2 cellular contexts compared by ENCODE assay signal in the genomic region with DNA sequence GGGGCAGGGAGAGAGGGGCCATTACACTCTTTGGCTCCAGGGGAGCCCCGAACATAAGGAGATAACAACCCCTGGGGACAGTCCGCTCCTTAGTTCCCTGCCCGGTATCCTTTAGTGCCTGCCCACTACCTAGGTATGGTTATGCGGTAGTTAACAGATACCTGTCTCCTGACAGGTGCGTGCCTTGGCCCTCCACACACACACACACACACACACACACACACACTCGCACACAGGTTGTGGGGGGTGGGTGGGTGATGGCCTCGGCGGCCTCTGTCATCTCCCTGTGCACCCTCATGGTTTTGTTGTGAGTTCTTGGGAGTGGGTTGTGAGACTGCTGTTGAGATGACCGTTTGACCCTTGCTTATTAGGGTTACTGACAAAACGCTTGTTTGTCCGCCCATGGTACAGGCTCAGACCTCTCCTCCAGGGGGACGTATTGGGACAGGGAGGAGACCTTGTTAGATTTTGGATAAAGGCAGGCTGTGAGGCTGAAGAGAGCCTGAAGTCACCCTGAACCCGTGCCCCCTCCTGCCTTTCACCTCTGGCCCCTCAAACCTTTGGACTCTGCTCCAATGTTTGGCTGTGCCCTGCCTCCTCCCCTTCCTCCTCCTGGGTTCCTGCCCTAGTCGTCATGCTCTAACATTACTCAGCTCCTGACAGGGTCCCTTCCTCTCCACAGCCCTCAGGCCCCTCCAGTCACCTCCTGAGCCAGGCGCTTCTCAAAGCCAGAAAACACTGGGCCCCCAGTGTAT.
TF ChIP-seq lines count a peak whose summit lies in the region.

No MANE protein-coding gene starts in this region.

TF ChIP-seq in K562, 482 proteins besides CTCF, POLR2A, EP300 and RAD21:
- TF ChIP-seq ETV5 (CRISPR knock-in tag; IDR thresholded peaks at IDR 0.05; ENCODE audit: low read depth) (0 out of 2 replicates have a peak, but pooled peaks have one; percentile 38), DPF2 (IDR thresholded peaks at IDR 0.05) (no peak), ZNF174 (CRISPR knock-in tag; IDR thresholded peaks at IDR 0.05) (no peak), ASH1L (IDR thresholded peaks at IDR 0.05; ENCODE audit: borderline replicate concordance, low read depth, partially characterized antibody) (no peak), CEBPG (CRISPR knock-in tag; IDR thresholded peaks at IDR 0.05) (0 out of 2 replicates have a peak, but pooled peaks have one; percentile 51), CEBPG (tag; conservative IDR thresholded peaks at IDR 0.05 in 1 of 2, IDR thresholded peaks at IDR 0.05 in 1 of 2) (no peak), TEAD1 (CRISPR knock-in tag; IDR thresholded peaks at IDR 0.05) (peak in 1 of 2 experiments; percentile 69; a peak in 1 of 4 replicates), MAX (CRISPR knock-in tag; IDR thresholded peaks at IDR 0.05) (peak; percentile 60; the same call in 1 of the 2 replicates), NR2C2 (CRISPR knock-in tag; IDR thresholded peaks at IDR 0.05) (no peak; the same call in 1 of the 2 replicates), NR2C2 (tag; IDR thresholded peaks at IDR 0.05) (peak; percentile 54; the same call in 1 of the 2 replicates), ZNF263 (CRISPR knock-in tag; IDR thresholded peaks at IDR 0.05; ENCODE audit: borderline replicate concordance) (peak; percentile 33; the same call in 1 of the 2 replicates), FOXA3 (CRISPR knock-in tag; conservative IDR thresholded peaks at IDR 0.05 in 1 of 2, IDR thresholded peaks at IDR 0.05 in 1 of 2) (peak in 1 of 2 experiments; percentile 42; a peak in 1 of 4 replicates), FOXP1 (CRISPR knock-in tag; IDR thresholded peaks at IDR 0.05) (0 out of 2 replicates have a peak, but pooled peaks have one; percentile 52), ZNF143 (CRISPR knock-in tag; IDR thresholded peaks at IDR 0.05) (peak; percentile 55; the same call in 1 of the 2 replicates), FOXM1 (IDR thresholded peaks at IDR 0.05; ENCODE audit: low read depth) (no peak), FOXM1 (CRISPR knock-in tag; IDR thresholded peaks at IDR 0.05; ENCODE audit: low read depth) (0 out of 2 replicates have a peak, but pooled peaks have one; percentile 35), SMAD3 (CRISPR knock-in tag; conservative IDR thresholded peaks at IDR 0.05) (no peak), ZNF282 (CRISPR knock-in tag; IDR thresholded peaks at IDR 0.05) (0 out of 2 replicates have a peak, but pooled peaks have one; percentile 24), KDM1A (IDR thresholded peaks at IDR 0.05) (no peak), KAT7 (CRISPR knock-in tag; IDR thresholded peaks at IDR 0.05; ENCODE audit: borderline replicate concordance) (0 out of 2 replicates have a peak, but pooled peaks have one; percentile 40), ZNF232 (CRISPR knock-in tag; IDR thresholded peaks at IDR 0.05) (0 out of 2 replicates have a peak, but pooled peaks have one; percentile 16), ZNF347 (CRISPR knock-in tag; IDR thresholded peaks at IDR 0.05; ENCODE audit: low read depth) (no peak)
- TF ChIP-seq, protein P1, sequence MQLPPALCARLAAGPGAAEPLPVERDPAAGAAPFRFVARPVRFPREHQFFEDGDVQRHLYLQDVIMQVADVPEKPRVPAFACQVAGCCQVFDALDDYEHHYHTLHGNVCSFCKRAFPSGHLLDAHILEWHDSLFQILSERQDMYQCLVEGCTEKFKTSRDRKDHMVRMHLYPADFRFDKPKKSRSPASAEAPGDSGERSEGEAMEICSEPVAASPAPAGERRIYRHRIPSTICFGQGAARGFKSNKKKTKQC (CRISPR knock-in tag; IDR thresholded peaks at IDR 0.05): peak; percentile 43; the same call in 1 of the 2 replicates
- TF ChIP-seq, protein P2, sequence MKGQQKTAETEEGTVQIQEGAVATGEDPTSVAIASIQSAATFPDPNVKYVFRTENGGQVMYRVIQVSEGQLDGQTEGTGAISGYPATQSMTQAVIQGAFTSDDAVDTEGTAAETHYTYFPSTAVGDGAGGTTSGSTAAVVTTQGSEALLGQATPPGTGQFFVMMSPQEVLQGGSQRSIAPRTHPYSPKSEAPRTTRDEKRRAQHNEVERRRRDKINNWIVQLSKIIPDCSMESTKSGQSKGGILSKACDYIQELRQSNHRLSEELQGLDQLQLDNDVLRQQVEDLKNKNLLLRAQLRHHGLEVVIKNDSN (CRISPR knock-in tag; IDR thresholded peaks at IDR 0.05): peak; percentile 55
- TF ChIP-seq, protein P3, sequence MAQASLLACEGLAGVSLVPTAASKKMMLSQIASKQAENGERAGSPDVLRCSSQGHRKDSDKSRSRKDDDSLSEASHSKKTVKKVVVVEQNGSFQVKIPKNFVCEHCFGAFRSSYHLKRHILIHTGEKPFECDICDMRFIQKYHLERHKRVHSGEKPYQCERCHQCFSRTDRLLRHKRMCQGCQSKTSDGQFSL (CRISPR knock-in tag; IDR thresholded peaks at IDR 0.05): peak; percentile 78; the same call in 1 of the 2 replicates
- TF ChIP-seq, protein P3 (tag; IDR thresholded peaks at IDR 0.05): no peak
- TF ChIP-seq, protein P4, sequence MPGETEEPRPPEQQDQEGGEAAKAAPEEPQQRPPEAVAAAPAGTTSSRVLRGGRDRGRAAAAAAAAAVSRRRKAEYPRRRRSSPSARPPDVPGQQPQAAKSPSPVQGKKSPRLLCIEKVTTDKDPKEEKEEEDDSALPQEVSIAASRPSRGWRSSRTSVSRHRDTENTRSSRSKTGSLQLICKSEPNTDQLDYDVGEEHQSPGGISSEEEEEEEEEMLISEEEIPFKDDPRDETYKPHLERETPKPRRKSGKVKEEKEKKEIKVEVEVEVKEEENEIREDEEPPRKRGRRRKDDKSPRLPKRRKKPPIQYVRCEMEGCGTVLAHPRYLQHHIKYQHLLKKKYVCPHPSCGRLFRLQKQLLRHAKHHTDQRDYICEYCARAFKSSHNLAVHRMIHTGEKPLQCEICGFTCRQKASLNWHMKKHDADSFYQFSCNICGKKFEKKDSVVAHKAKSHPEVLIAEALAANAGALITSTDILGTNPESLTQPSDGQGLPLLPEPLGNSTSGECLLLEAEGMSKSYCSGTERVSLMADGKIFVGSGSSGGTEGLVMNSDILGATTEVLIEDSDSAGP (CRISPR knock-in tag; IDR thresholded peaks at IDR 0.05): peak; percentile 63; the same call in 1 of the 2 replicates
- TF ChIP-seq, protein P5, sequence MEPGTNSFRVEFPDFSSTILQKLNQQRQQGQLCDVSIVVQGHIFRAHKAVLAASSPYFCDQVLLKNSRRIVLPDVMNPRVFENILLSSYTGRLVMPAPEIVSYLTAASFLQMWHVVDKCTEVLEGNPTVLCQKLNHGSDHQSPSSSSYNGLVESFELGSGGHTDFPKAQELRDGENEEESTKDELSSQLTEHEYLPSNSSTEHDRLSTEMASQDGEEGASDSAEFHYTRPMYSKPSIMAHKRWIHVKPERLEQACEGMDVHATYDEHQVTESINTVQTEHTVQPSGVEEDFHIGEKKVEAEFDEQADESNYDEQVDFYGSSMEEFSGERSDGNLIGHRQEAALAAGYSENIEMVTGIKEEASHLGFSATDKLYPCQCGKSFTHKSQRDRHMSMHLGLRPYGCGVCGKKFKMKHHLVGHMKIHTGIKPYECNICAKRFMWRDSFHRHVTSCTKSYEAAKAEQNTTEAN (CRISPR knock-in tag; IDR thresholded peaks at IDR 0.05): 0 out of 2 replicates have a peak, but pooled peaks have one; percentile 14

TF ChIP-seq in liver, 16 proteins besides CTCF, POLR2A, EP300 and RAD21:
- TF ChIP-seq MAX (IDR thresholded peaks at IDR 0.05) (no peak), TAF1 (conservative IDR thresholded peaks at IDR 0.05) (no peak), YY1 (IDR thresholded peaks at IDR 0.05) (peak; percentile 49), RXRA (IDR thresholded peaks at IDR 0.05) (peak; percentile 92 to 97), NR2F2 (IDR thresholded peaks at IDR 0.05) (peak; percentile 98), FOXA1 (IDR thresholded peaks at IDR 0.05) (no peak), ATF3 (IDR thresholded peaks at IDR 0.05) (no peak), JUND (IDR thresholded peaks at IDR 0.05) (peak; percentile 36 to 64), GABPA (IDR thresholded peaks at IDR 0.05 in 1 of 2, conservative IDR thresholded peaks at IDR 0.05 in 1 of 2) (no peak), EGR1 (IDR thresholded peaks at IDR 0.05; ENCODE audit: low read depth in 2 of 2) (no peak), FOXA2 (IDR thresholded peaks at IDR 0.05) (no peak), SP1 (IDR thresholded peaks at IDR 0.05) (peak; percentile 71), HNF4A (conservative IDR thresholded peaks at IDR 0.05) (peak; percentile 97 to 99), HNF4G (IDR thresholded peaks at IDR 0.05) (peak; percentile 98)
- TF ChIP-seq, protein P6, sequence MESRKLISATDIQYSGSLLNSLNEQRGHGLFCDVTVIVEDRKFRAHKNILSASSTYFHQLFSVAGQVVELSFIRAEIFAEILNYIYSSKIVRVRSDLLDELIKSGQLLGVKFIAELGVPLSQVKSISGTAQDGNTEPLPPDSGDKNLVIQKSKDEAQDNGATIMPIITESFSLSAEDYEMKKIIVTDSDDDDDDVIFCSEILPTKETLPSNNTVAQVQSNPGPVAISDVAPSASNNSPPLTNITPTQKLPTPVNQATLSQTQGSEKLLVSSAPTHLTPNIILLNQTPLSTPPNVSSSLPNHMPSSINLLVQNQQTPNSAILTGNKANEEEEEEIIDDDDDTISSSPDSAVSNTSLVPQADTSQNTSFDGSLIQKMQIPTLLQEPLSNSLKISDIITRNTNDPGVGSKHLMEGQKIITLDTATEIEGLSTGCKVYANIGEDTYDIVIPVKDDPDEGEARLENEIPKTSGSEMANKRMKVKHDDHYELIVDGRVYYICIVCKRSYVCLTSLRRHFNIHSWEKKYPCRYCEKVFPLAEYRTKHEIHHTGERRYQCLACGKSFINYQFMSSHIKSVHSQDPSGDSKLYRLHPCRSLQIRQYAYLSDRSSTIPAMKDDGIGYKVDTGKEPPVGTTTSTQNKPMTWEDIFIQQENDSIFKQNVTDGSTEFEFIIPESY (IDR thresholded peaks at IDR 0.05): no peak
- TF ChIP-seq, protein P7, sequence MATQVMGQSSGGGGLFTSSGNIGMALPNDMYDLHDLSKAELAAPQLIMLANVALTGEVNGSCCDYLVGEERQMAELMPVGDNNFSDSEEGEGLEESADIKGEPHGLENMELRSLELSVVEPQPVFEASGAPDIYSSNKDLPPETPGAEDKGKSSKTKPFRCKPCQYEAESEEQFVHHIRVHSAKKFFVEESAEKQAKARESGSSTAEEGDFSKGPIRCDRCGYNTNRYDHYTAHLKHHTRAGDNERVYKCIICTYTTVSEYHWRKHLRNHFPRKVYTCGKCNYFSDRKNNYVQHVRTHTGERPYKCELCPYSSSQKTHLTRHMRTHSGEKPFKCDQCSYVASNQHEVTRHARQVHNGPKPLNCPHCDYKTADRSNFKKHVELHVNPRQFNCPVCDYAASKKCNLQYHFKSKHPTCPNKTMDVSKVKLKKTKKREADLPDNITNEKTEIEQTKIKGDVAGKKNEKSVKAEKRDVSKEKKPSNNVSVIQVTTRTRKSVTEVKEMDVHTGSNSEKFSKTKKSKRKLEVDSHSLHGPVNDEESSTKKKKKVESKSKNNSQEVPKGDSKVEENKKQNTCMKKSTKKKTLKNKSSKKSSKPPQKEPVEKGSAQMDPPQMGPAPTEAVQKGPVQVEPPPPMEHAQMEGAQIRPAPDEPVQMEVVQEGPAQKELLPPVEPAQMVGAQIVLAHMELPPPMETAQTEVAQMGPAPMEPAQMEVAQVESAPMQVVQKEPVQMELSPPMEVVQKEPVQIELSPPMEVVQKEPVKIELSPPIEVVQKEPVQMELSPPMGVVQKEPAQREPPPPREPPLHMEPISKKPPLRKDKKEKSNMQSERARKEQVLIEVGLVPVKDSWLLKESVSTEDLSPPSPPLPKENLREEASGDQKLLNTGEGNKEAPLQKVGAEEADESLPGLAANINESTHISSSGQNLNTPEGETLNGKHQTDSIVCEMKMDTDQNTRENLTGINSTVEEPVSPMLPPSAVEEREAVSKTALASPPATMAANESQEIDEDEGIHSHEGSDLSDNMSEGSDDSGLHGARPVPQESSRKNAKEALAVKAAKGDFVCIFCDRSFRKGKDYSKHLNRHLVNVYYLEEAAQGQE (IDR thresholded peaks at IDR 0.05): no peak
